Comparison of ENCODE assay signal across 3 cellular contexts in the genomic region with DNA sequence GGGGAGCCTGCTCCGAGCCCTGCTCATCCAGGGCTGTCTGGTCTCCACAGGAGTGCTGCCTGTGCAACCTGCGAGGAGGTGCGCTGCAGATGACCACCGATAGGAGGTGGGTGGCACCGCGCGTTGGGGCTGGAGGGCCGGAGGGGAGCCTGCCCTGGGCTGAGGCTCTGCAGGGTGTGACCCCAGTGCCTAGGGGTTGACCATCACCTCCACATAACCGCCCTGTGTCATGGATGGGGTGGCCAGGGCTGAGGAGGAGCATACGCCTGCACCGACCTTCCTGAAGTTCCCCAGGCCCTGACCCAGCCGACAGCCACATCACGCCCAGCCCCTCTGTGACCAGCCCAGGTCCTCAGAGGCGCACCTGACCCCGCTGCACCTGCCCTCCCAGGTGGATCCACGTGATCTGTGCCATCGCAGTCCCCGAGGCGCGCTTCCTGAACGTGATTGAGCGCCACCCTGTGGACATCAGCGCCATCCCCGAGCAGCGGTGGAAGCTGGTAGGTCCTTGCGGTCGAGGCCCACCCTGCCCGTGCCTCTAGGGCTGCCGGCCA.
TF ChIP-seq lines count a peak whose summit lies in the region.

No MANE protein-coding gene starts in this region.

TF ChIP-seq in SK-N-SH, 30 proteins besides CTCF, POLR2A, EP300 and RAD21:
- no peak for TF ChIP-seq RCOR1 (IDR thresholded peaks at IDR 0.05; ENCODE audit: low read length)
- TF ChIP-seq SMC3 (IDR thresholded peaks at IDR 0.05; ENCODE audit: low read depth, low read length): peak; percentile 27

TF ChIP-seq in SK-N-SH treated with all-trans-retinoic acid at 6 μM for 48 hours, 23 proteins besides CTCF, POLR2A, EP300 and RAD21:
- TF ChIP-seq ISL1 (CRISPR knock-in tag; IDR thresholded peaks at IDR 0.05) (no peak), GLIS3 (CRISPR knock-in tag; IDR thresholded peaks at IDR 0.05) (no peak), RARB (CRISPR knock-in tag; IDR thresholded peaks at IDR 0.05) (no peak), ZNF565 (CRISPR knock-in tag; conservative IDR thresholded peaks at IDR 0.05; ENCODE audit: low read depth) (no peak), ZNF8 (CRISPR knock-in tag; IDR thresholded peaks at IDR 0.05) (no peak), TOX (CRISPR knock-in tag; IDR thresholded peaks at IDR 0.05; ENCODE audit: borderline replicate concordance) (no peak), TCF4 (CRISPR knock-in tag; IDR thresholded peaks at IDR 0.05; ENCODE audit: borderline replicate concordance) (no peak), ZFP30 (CRISPR knock-in tag; IDR thresholded peaks at IDR 0.05) (no peak), ZNF70 (CRISPR knock-in tag; IDR thresholded peaks at IDR 0.05) (no peak), OSR1 (CRISPR knock-in tag; IDR thresholded peaks at IDR 0.05) (no peak), ARNTL (CRISPR knock-in tag; IDR thresholded peaks at IDR 0.05; ENCODE audit: borderline replicate concordance, low read depth) (no peak), CSDC2 (CRISPR knock-in tag; IDR thresholded peaks at IDR 0.05) (no peak), SNAI2 (CRISPR knock-in tag; IDR thresholded peaks at IDR 0.05) (no peak)
- TF ChIP-seq, protein P1, sequence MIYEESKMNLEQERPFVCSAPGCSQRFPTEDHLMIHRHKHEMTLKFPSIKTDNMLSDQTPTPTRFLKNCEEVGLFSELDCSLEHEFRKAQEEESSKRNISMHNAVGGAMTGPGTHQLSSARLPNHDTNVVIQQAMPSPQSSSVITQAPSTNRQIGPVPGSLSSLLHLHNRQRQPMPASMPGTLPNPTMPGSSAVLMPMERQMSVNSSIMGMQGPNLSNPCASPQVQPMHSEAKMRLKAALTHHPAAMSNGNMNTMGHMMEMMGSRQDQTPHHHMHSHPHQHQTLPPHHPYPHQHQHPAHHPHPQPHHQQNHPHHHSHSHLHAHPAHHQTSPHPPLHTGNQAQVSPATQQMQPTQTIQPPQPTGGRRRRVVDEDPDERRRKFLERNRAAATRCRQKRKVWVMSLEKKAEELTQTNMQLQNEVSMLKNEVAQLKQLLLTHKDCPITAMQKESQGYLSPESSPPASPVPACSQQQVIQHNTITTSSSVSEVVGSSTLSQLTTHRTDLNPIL (CRISPR knock-in tag; IDR thresholded peaks at IDR 0.05; ENCODE audit: low read depth): no peak
- TF ChIP-seq, protein P2, sequence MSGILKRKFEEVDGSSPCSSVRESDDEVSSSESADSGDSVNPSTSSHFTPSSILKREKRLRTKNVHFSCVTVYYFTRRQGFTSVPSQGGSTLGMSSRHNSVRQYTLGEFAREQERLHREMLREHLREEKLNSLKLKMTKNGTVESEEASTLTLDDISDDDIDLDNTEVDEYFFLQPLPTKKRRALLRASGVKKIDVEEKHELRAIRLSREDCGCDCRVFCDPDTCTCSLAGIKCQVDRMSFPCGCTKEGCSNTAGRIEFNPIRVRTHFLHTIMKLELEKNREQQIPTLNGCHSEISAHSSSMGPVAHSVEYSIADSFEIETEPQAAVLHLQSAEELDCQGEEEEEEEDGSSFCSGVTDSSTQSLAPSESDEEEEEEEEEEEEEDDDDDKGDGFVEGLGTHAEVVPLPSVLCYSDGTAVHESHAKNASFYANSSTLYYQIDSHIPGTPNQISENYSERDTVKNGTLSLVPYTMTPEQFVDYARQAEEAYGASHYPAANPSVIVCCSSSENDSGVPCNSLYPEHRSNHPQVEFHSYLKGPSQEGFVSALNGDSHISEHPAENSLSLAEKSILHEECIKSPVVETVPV (CRISPR knock-in tag; IDR thresholded peaks at IDR 0.05): no peak
- TF ChIP-seq, protein P3, sequence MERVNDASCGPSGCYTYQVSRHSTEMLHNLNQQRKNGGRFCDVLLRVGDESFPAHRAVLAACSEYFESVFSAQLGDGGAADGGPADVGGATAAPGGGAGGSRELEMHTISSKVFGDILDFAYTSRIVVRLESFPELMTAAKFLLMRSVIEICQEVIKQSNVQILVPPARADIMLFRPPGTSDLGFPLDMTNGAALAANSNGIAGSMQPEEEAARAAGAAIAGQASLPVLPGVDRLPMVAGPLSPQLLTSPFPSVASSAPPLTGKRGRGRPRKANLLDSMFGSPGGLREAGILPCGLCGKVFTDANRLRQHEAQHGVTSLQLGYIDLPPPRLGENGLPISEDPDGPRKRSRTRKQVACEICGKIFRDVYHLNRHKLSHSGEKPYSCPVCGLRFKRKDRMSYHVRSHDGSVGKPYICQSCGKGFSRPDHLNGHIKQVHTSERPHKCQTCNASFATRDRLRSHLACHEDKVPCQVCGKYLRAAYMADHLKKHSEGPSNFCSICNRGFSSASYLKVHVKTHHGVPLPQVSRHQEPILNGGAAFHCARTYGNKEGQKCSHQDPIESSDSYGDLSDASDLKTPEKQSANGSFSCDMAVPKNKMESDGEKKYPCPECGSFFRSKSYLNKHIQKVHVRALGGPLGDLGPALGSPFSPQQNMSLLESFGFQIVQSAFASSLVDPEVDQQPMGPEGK (CRISPR knock-in tag; IDR thresholded peaks at IDR 0.05; ENCODE audit: borderline replicate concordance): no peak

TF ChIP-seq in H1, 55 proteins besides CTCF, POLR2A, EP300 and RAD21:
- TF ChIP-seq RBBP5 (IDR thresholded peaks at IDR 0.05; ENCODE audit: borderline replicate concordance, low read depth, low read length): no peak
- TF ChIP-seq CEBPB (IDR thresholded peaks at IDR 0.05; ENCODE audit: low read depth, low read length): no peak; the same call in 1 of the 2 replicates
- TF ChIP-seq TAF7 (optimal IDR thresholded peaks at IDR 0.05; ENCODE audit: borderline replicate concordance, low read depth, low read length): no peak
- TF ChIP-seq, protein P4, sequence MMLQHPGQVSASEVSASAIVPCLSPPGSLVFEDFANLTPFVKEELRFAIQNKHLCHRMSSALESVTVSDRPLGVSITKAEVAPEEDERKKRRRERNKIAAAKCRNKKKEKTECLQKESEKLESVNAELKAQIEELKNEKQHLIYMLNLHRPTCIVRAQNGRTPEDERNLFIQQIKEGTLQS (IDR thresholded peaks at IDR 0.05; ENCODE audit: insufficient read depth, low read depth, low read length): peak; percentile 50; the same call in 1 of the 2 replicates
- TF ChIP-seq YY1 (IDR thresholded peaks at IDR 0.05; ENCODE audit: low read depth, low read length): peak; percentile 68; the same call in 1 of the 2 replicates
- no peak for TF ChIP-seq JUN (IDR thresholded peaks at IDR 0.05; ENCODE audit: low read depth, low read length)
- no peak for TF ChIP-seq NRF1 (IDR thresholded peaks at IDR 0.05; ENCODE audit: low read depth, low read length)
- TF ChIP-seq GABPA (IDR thresholded peaks at IDR 0.05; ENCODE audit: borderline replicate concordance, insufficient read depth, low read length): peak; percentile 86; the same call in 1 of the 2 replicates
- TF ChIP-seq SIN3A (conservative IDR thresholded peaks at IDR 0.05 in 1 of 2, IDR thresholded peaks at IDR 0.05 in 1 of 2; ENCODE audit: low read depth in 1 of 2, low read length in 2 of 2): peak in 1 of 2 experiments; percentile 68; a peak in 2 of 4 replicates
- 0 out of 2 replicates have a peak, but pooled peaks have one; percentile 36 for TF ChIP-seq POLR2AphosphoS5 (IDR thresholded peaks at IDR 0.05; ENCODE audit: low read depth, low read length)
- TF ChIP-seq, protein P5, sequence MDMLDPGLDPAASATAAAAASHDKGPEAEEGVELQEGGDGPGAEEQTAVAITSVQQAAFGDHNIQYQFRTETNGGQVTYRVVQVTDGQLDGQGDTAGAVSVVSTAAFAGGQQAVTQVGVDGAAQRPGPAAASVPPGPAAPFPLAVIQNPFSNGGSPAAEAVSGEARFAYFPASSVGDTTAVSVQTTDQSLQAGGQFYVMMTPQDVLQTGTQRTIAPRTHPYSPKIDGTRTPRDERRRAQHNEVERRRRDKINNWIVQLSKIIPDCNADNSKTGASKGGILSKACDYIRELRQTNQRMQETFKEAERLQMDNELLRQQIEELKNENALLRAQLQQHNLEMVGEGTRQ (IDR thresholded peaks at IDR 0.05; ENCODE audit: low read length): peak; percentile 81
- no peak for TF ChIP-seq PHF8 (conservative IDR thresholded peaks at IDR 0.05; ENCODE audit: low read depth, low read length)
- TF ChIP-seq ASH2L (IDR thresholded peaks at IDR 0.05; ENCODE audit: low read length): no peak
- TF ChIP-seq, protein P6, sequence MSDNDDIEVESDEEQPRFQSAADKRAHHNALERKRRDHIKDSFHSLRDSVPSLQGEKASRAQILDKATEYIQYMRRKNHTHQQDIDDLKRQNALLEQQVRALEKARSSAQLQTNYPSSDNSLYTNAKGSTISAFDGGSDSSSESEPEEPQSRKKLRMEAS (IDR thresholded peaks at IDR 0.05): peak; percentile 98
- no peak for TF ChIP-seq BRCA1 (IDR thresholded peaks at IDR 0.05; ENCODE audit: low read depth, low read length)
- peak; percentile 66 for TF ChIP-seq CREB1 (IDR thresholded peaks at IDR 0.05)
- TF ChIP-seq, protein P7, sequence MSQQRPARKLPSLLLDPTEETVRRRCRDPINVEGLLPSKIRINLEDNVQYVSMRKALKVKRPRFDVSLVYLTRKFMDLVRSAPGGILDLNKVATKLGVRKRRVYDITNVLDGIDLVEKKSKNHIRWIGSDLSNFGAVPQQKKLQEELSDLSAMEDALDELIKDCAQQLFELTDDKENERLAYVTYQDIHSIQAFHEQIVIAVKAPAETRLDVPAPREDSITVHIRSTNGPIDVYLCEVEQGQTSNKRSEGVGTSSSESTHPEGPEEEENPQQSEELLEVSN (IDR thresholded peaks at IDR 0.05): peak; percentile 90
- no peak for TF ChIP-seq CBX8 (IDR thresholded peaks at IDR 0.05; ENCODE audit: borderline replicate concordance, low read depth, low read length)
- peak; percentile 33; the same call in 1 of the 2 replicates for TF ChIP-seq TCF12 (IDR thresholded peaks at IDR 0.05; ENCODE audit: low read depth, low read length)
